In the genomic region with DNA sequence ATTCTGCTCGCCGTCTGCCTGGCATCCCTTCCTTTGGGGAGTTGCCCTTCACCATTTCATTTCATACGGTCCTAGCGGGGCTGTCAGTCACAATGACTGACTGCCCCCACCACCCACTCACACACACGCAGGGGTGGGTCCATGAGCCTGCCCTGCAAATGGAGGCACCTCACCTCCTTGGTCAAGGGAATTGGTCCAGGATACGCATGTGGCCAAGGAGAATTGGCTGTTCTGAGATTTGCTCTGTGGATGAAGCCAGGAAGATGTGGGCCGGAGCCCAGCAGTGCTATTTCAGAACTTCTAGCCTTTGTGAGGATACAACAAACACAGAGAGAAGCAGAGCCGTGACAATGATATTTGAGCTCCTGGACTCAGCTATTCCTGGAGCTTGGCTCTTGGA, we compare ENCODE assay signal across 14 cellular contexts. TPM values are rescaled to one million over a fixed set of nuclear protein-coding genes. Genes with fewer than 3 reads are reported as not detected.
DNase-seq lines count a peak whose midpoint lies in the region; FAIRE-seq and TF ChIP-seq lines count a peak whose summit lies in the region.
"Had no signal": no experiment of that assay in that cellular context is flagged by ENCODE, and none has a peak within 500 bp of the region (broad histone marks: within the 10 kb centered on the region; RNA-seq: fewer than 3 reads in every experiment).

No MANE protein-coding gene starts in this region.

- peaks cover 20% of the 10 kb centered on the region for H3K27me3 Mint-ChIP-seq in activated naive CD4-positive, alpha-beta T cell treated with anti-CD3 and anti-CD28 coated beads, Interleukin-2, amount 10 ng/mL, durations not matched to agents 7 days and 5 days
- H3K27me3 Mint-ChIP-seq: brain had no signal

- no peak overlapping the region for H3K18ac ChIP-seq in H1 (ENCODE audit: extremely low read depth, low read length)

- TF ChIP-seq POLR2A in H1 (IDR thresholded peaks at IDR 0.05; ENCODE audit: control extremely low read depth in 1 of 2, low read depth in 2 of 2, low read length in 2 of 2): no peak

- H3K27ac ChIP-seq in H1 (ENCODE audit: low read depth, low read length) (no peak overlapping the region), skeletal muscle tissue (ENCODE audit: low read depth, low read length) (no peak overlapping the region)

- H3K4me1 ChIP-seq in H1 (replicated peaks in 1 of 4; ENCODE audit: control insufficient read depth in 3 of 4, insufficient read depth in 4 of 4, low read length in 3 of 4): no peaks in the 10 kb centered on the region; a peak in 2 of 7 replicates
- H3K4me1 ChIP-seq in skeletal muscle tissue (ENCODE audit: control insufficient read depth in 3 of 3, insufficient read depth in 3 of 3, low read length in 3 of 3): peaks cover 21 to 31% (median 22%) of the 10 kb centered on the region in 3 donors

- H3K23me2 ChIP-seq in H1 (ENCODE audit: low read depth, low read length): no peaks in the 10 kb centered on the region

- H2BK120ac ChIP-seq in H1 (replicated peaks; ENCODE audit: low read depth, low read length): no peak overlapping the region

- H3K4me1 Mint-ChIP-seq in activated naive CD4-positive, alpha-beta T cell treated with anti-CD3 and anti-CD28 coated beads, Interleukin-2, amount 10 ng/mL, durations not matched to agents 7 days and 5 days: no peaks in the 10 kb centered on the region
- H3K4me1 Mint-ChIP-seq: naive thymus-derived CD8-positive, alpha-beta T cell had no signal

- no peak overlapping the region for H3K4me3 Mint-ChIP-seq in activated naive CD4-positive, alpha-beta T cell treated with anti-CD3 and anti-CD28 coated beads, Interleukin-2, amount 10 ng/mL, durations not matched to agents 7 days and 5 days
- H3K4me3 Mint-ChIP-seq: brain; naive thymus-derived CD8-positive, alpha-beta T cell had no signal

- 84% methylated on average over 7 of the region's 8 CpGs; no CpG with 5 or more reads in 1 of the 2 experiments for WGBS in H1 (ENCODE audit: extremely low coverage in 1 of 2, insufficient coverage in 1 of 2, insufficient read length in 1 of 2, insufficient replicate concordance in 2 of 2, low coverage in 1 of 2, low lambda C conversion rate in 2 of 2, missing lambda C conversion rate in 1 of 2), 2 experiments

- no peak overlapping the region for H3K14ac ChIP-seq in H1 (ENCODE audit: insufficient read length)

- no peaks in the 10 kb centered on the region for H3K79me1 ChIP-seq in H1 (ENCODE audit: low read depth, low read length)

- TF ChIP-seq CTCF in H1 (IDR thresholded peaks at IDR 0.05; ENCODE audit: control extremely low read depth in 1 of 3, insufficient read depth in 1 of 3, low read depth in 1 of 3, low read length in 3 of 3): no peak

- no peak for TF ChIP-seq EP300 in H1 (IDR thresholded peaks at IDR 0.05; ENCODE audit: borderline replicate concordance in 1 of 2, low read depth in 2 of 2, low read length in 2 of 2)

- no peak overlapping the region for H3K4me3 ChIP-seq in MG63
- H3K4me3 ChIP-seq in H1 (ENCODE audit: extremely low read depth in 1 of 4, insufficient read depth in 2 of 4, low read depth in 3 of 4, low read length in 4 of 4): no peak overlapping the region
- H3K4me3 ChIP-seq in skeletal muscle tissue (ENCODE audit: low read length in 3 of 3): peak overlapping the region in 2 of 3 donors; percentile 28 to 38

- H2BK5ac ChIP-seq in H1 (ENCODE audit: low read depth, low read length): no peak overlapping the region

- H2BK20ac ChIP-seq in H1 (ENCODE audit: low read length): no peak overlapping the region

- H3K4me2 ChIP-seq in H1 (ENCODE audit: insufficient read depth in 1 of 2, low read depth in 2 of 2, low read length in 2 of 2): no peak overlapping the region

- no peak overlapping the region for H3K56ac ChIP-seq in H1 (replicated peaks; ENCODE audit: insufficient read length, low read depth, low read length)

- H3K36me3 ChIP-seq in MG63: no peaks in the 10 kb centered on the region
- H3K36me3 ChIP-seq in H1 (ENCODE audit: control insufficient read depth in 2 of 4, insufficient read depth in 4 of 4, low read length in 3 of 4): no peaks in the 10 kb centered on the region
- peaks cover 0 to 4% (median 0%) of the 10 kb centered on the region in 3 donors for H3K36me3 ChIP-seq in skeletal muscle tissue (ENCODE audit: control insufficient read depth in 3 of 3, insufficient read depth in 3 of 3, low read length in 3 of 3)

- H3K79me2 ChIP-seq in H1 (ENCODE audit: control insufficient read depth in 1 of 2, insufficient read depth in 2 of 2, low read length in 2 of 2): no peaks in the 10 kb centered on the region

- no peaks in the 10 kb centered on the region for H4K20me1 ChIP-seq in H1 (replicated peaks in 1 of 2; ENCODE audit: control insufficient read depth in 1 of 2, insufficient read depth in 2 of 2, low read length in 2 of 2)

- no peak for TF ChIP-seq RAD21 in H1 (IDR thresholded peaks at IDR 0.05 in 1 of 2, conservative IDR thresholded peaks at IDR 0.05 in 1 of 2; ENCODE audit: low read depth in 2 of 2, low read length in 2 of 2)

- H3K27me3 ChIP-seq in MG63 (no peaks in the 10 kb centered on the region), H1 (replicated peaks in 1 of 4; ENCODE audit: control insufficient read depth in 3 of 4, extremely low read depth in 1 of 4, insufficient read depth in 3 of 4, low read length in 3 of 4) (no peaks in the 10 kb centered on the region; a peak in 1 of 7 replicates), skeletal muscle tissue (ENCODE audit: control insufficient read depth in 3 of 3, insufficient read depth in 3 of 3, low read length in 3 of 3) (no peaks in the 10 kb centered on the region)

- H2BK15ac ChIP-seq in H1 (ENCODE audit: low read length): no peak overlapping the region

- FAIRE-seq in H1 (lab: Jason Lieb, UNC): no peak

- H3K36me3 Mint-ChIP-seq in activated naive CD4-positive, alpha-beta T cell treated with anti-CD3 and anti-CD28 coated beads, Interleukin-2, amount 10 ng/mL, durations not matched to agents 7 days and 5 days: no peaks in the 10 kb centered on the region
- H3K36me3 Mint-ChIP-seq: brain; naive thymus-derived CD8-positive, alpha-beta T cell had no signal

- H2AK5ac ChIP-seq in H1 (ENCODE audit: low read depth, low read length): no peak overlapping the region

- H4K91ac ChIP-seq in H1 (replicated peaks; ENCODE audit: insufficient read length, low read length): no peak overlapping the region

- H3K4ac ChIP-seq in H1 (replicated peaks; ENCODE audit: insufficient read length, low read depth, low read length): no peak overlapping the region

- H4K8ac ChIP-seq in H1 (ENCODE audit: extremely low read depth, insufficient read depth, low read length): peak overlapping the region; percentile 91

- no peaks in the 10 kb centered on the region for H3K9me3 Mint-ChIP-seq in activated naive CD4-positive, alpha-beta T cell treated with anti-CD3 and anti-CD28 coated beads, Interleukin-2, amount 10 ng/mL, durations not matched to agents 7 days and 5 days
- H3K9me3 Mint-ChIP-seq: brain; naive thymus-derived CD8-positive, alpha-beta T cell had no signal

- H3K9me3 ChIP-seq in MG63 (no peaks in the 10 kb centered on the region), H1 (ENCODE audit: insufficient read depth in 2 of 2, low read depth in 1 of 2, low read length in 1 of 2) (no peaks in the 10 kb centered on the region), skeletal muscle tissue (ENCODE audit: control insufficient read depth in 3 of 3, low read length in 3 of 3) (no peaks in the 10 kb centered on the region)

- no peak overlapping the region for H4K5ac ChIP-seq in H1 (ENCODE audit: insufficient read length, low read depth, low read length)

- CTCF ChIA-PET in H1 (lab: Charles Lee; ENCODE audit: partially characterized antibody): interaction anchor here (0.6 kb wide), 3 partner anchors 43 to 711 kb away, joined by 3 read pairs; no protein-coding TSS in a partner anchor
- CTCF ChIA-PET in activated naive CD4-positive, alpha-beta T cell treated with anti-CD3 and anti-CD28 coated beads, Interleukin-2, amount 10 ng/mL, durations not matched to agents 7 days and 5 days (lab: Charles Lee): no interaction called here

- H3K9ac ChIP-seq in H1 (replicated peaks in 1 of 4; ENCODE audit: extremely low read depth in 1 of 4, low read depth in 3 of 4, low read length in 3 of 4) (no peak overlapping the region), skeletal muscle tissue (ENCODE audit: low read depth in 1 of 3, low read length in 3 of 3) (peak overlapping the region in 1 of 3 donors; percentile 50)

- H2AFZ ChIP-seq in H1 (ENCODE audit: low read length): no peak overlapping the region

- no peak overlapping the region for H2BK12ac ChIP-seq in H1 (ENCODE audit: low read depth, low read length)

- POLR2A ChIA-PET in H1 (lab: Charles Lee; ENCODE audit: partially characterized antibody): no interaction called here

- no peak overlapping the region for H3K23ac ChIP-seq in H1 (ENCODE audit: insufficient read length)

- DNase-seq in MG63 (peak; percentile 40), H1 (ENCODE audit: low read depth in 1 of 2, low spot score in 2 of 2) (no peak), iPS-NIHi7 (ENCODE audit: extremely low spot score) (peak; percentile 69), COR-L47 (lab: John Stamatoyannopoulos, UW) (no peak)
- no peak for DNase-seq in activated naive CD4-positive, alpha-beta T cell treated with anti-CD3 and anti-CD28 coated beads, Interleukin-2, amount 10 ng/mL, durations not matched to agents 7 days and 5 days
- no peak for DNase-seq in activated effector memory CD4-positive, alpha-beta T cell treated with Interleukin-2 at 50 U/mL for 16 hours
- DNase-seq: activated naive CD4-positive, alpha-beta T cell; HCEC 1CT; naive thymus-derived CD8-positive, alpha-beta T cell; NCI-H146; NCI-H226 had no signal

- H3K27ac Mint-ChIP-seq in activated naive CD4-positive, alpha-beta T cell treated with anti-CD3 and anti-CD28 coated beads, Interleukin-2, amount 10 ng/mL, durations not matched to agents 7 days and 5 days: no peak overlapping the region
- H3K27ac Mint-ChIP-seq: naive thymus-derived CD8-positive, alpha-beta T cell had no signal

RNA-seq across cellular contexts. Expression of a gene that starts 17.0 kb away (rescaled TPM):
- 1.2 TPM in 1 of 2 replicates, not detected in the other for total RNA-seq in MG63 (2014; rRNA removed; shearing (Covaris generic); ENCODE audit: low replicate concordance)
- total RNA-seq in H1 (2021; fragmentation: NEBNext Ultra II Directional; extraction: Animal tissue kit (Norgen Biotek cat#: 25700)): 1.0 and 1.3 TPM in 2 replicates
- 1.4 and 2.0 TPM in 2 replicates for polyA plus RNA-seq in H1 (2011; rRNA removed)
- 1.2 TPM for polyA plus RNA-seq in H1 (2011; cell fraction: cytosol; rRNA removed)
- 1.0 TPM for polyA plus RNA-seq in H1 (2011; cell fraction: nucleus; rRNA removed)
- 1.0 to 1.1 TPM (median 1.1 TPM) in 4 replicates for polyA plus RNA-seq in H1 (2012, experiment 1 of 2)
- 1.1 TPM for polyA plus RNA-seq in H1 (2012, experiment 2 of 2)
- 1.1 TPM for polyA plus RNA-seq in H1 (2013, experiment 1 of 2)
- 1.1 TPM for polyA plus RNA-seq in H1 (2013, experiment 2 of 2)
- 0.85 and 0.88 TPM in 2 replicates for polyA minus RNA-seq in H1 (2011; rRNA and poly(A)+ RNA removed)
- polyA minus RNA-seq in H1 (2011; cell fraction: cytosol; rRNA and poly(A)+ RNA removed): not detected
- polyA minus RNA-seq in H1 (2011; cell fraction: nucleus; rRNA and poly(A)+ RNA removed): 1.1 TPM
- 15.1 TPM for total RNA-seq in skeletal muscle tissue
- total RNA-seq: naive thymus-derived CD8-positive, alpha-beta T cell; T-helper 2 cell treated with Interferon-gamma antibody and Interleukin-4, amounts not matched to agents 100 ng/mL and 5 ng/mL, for 36 hours had no signal
- polyA plus RNA-seq: naive thymus-derived CD8-positive, alpha-beta T cell had no signal

RNA-seq across cellular contexts. Expression of a gene that starts 41.0 kb away (rescaled TPM):
- 0.16 and 8.6 TPM in 2 replicates for total RNA-seq in MG63 (2014; rRNA removed; shearing (Covaris generic); ENCODE audit: low replicate concordance)
- total RNA-seq in H1 (2021; fragmentation: NEBNext Ultra II Directional; extraction: Animal tissue kit (Norgen Biotek cat#: 25700)): 34.6 and 36.2 TPM in 2 replicates
- 44.7 and 54.7 TPM in 2 replicates for polyA plus RNA-seq in H1 (2011; rRNA removed)
- polyA plus RNA-seq in H1 (2011; cell fraction: cytosol; rRNA removed): 28.0 TPM
- polyA plus RNA-seq in H1 (2011; cell fraction: nucleus; rRNA removed): 37.7 TPM
- 20.9 to 32.3 TPM (median 28.8 TPM) in 4 replicates for polyA plus RNA-seq in H1 (2012, experiment 1 of 2)
- 33.2 TPM for polyA plus RNA-seq in H1 (2012, experiment 2 of 2)
- polyA plus RNA-seq in H1 (2013, experiment 1 of 2): 25.1 TPM
- polyA plus RNA-seq in H1 (2013, experiment 2 of 2): 28.5 TPM
- 39.3 and 40.1 TPM in 2 replicates for polyA minus RNA-seq in H1 (2011; rRNA and poly(A)+ RNA removed)
- polyA minus RNA-seq in H1 (2011; cell fraction: cytosol; rRNA and poly(A)+ RNA removed): 23.5 TPM
- polyA minus RNA-seq in H1 (2011; cell fraction: nucleus; rRNA and poly(A)+ RNA removed): 35.4 TPM
- 3.1 TPM for total RNA-seq in skeletal muscle tissue
- total RNA-seq: naive thymus-derived CD8-positive, alpha-beta T cell; T-helper 2 cell treated with Interferon-gamma antibody and Interleukin-4, amounts not matched to agents 100 ng/mL and 5 ng/mL, for 36 hours had no signal
- polyA plus RNA-seq: naive thymus-derived CD8-positive, alpha-beta T cell had no signal

RNA-seq across cellular contexts. Expression of a gene that starts 46.5 kb away (rescaled TPM):
- total RNA-seq in MG63 (2014; rRNA removed; shearing (Covaris generic); ENCODE audit: low replicate concordance): 4.9 and 6.3 TPM in 2 replicates
- 6.2 and 7.3 TPM in 2 replicates for total RNA-seq in H1 (2021; fragmentation: NEBNext Ultra II Directional; extraction: Animal tissue kit (Norgen Biotek cat#: 25700))
- 1.6 and 2.6 TPM in 2 replicates for polyA plus RNA-seq in H1 (2011; rRNA removed)
- 3.2 TPM for polyA plus RNA-seq in H1 (2011; cell fraction: cytosol; rRNA removed)
- 1.3 TPM for polyA plus RNA-seq in H1 (2011; cell fraction: nucleus; rRNA removed)
- polyA plus RNA-seq in H1 (2012, experiment 1 of 2): 3.3 to 5.1 TPM (median 3.9 TPM) in 4 replicates
- 0.35 TPM for polyA plus RNA-seq in H1 (2012, experiment 2 of 2)
- 3.6 TPM for polyA plus RNA-seq in H1 (2013, experiment 1 of 2)
- polyA plus RNA-seq in H1 (2013, experiment 2 of 2): 3.3 TPM
- polyA minus RNA-seq in H1 (2011; rRNA and poly(A)+ RNA removed): 5.4 and 7.5 TPM in 2 replicates
- polyA minus RNA-seq in H1 (2011; cell fraction: cytosol; rRNA and poly(A)+ RNA removed): 3.0 TPM
- polyA minus RNA-seq in H1 (2011; cell fraction: nucleus; rRNA and poly(A)+ RNA removed): 7.2 TPM
- 13.0 TPM for total RNA-seq in skeletal muscle tissue

Comparison
In these comparisons a context has a peak if more than half of its experiments do, and no peak if none do; other contexts are left out.
1. DNase-seq: peak in MG63 (single experiment) and iPS-NIHi7 (single experiment); none in H1 (0 of 2), COR-L47 (single experiment), activated naive CD4-positive, alpha-beta T cell treated with anti-CD3 and anti-CD28 coated beads, Interleukin-2, amount 10 ng/mL, durations not matched to agents 7 days and 5 days (single experiment) and activated effector memory CD4-positive, alpha-beta T cell treated with Interleukin-2 at 50 U/mL for 16 hours (single experiment).
2. H3K4me3 ChIP-seq: peak in skeletal muscle tissue (2 of 3); none in MG63 (single experiment) and H1 (0 of 4).